8 cellular contexts compared by ENCODE assay signal in the genomic region with DNA sequence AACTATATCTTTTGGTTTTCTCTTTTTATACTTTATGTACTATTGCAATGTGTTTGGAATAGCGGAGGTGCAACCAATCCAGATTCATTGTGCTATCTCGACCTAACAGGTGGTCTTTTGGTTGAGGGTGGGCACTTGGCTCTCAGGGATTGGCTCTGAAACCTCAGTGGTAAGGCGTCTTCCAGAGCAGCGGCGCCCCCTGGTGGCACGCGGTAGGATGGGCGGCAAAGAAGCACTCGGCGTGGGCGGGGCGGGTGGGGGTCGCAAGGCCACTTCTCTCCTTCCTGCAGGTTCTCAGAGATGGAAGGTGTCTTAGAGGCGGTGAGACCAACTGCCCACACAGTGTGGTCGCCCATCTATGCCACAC. TPM values are rescaled to one million over a fixed set of nuclear protein-coding genes. Genes with fewer than 3 reads are reported as not detected.
DNase-seq lines count a peak whose midpoint lies in the region; ATAC-seq and TF ChIP-seq lines count a peak whose summit lies in the region.

No MANE protein-coding gene starts in this region.

- no peaks in the 10 kb centered on the region for H3K9me3 ChIP-seq in lower lobe of right lung

- peaks cover 38% of the 10 kb centered on the region for H3K4me1 Mint-ChIP-seq in activated CD4-positive, alpha-beta T cell treated with anti-CD3 and anti-CD28 coated beads, Interleukin-2, amount 10 ng/mL, durations not matched to agents 7 days and 5 days

- DNase-seq in DMS 273 (lab: John Stamatoyannopoulos, UW; ENCODE audit: unreplicated experiment), result peak; percentile 73
- no peak for DNase-seq in DMS 273 treated with DMSO at 0.1 percent for 48 hours (lab: John Stamatoyannopoulos, UW)
- peak; percentile 63 for DNase-seq in NCI-H2196 (lab: John Stamatoyannopoulos, UW; ENCODE audit: unreplicated experiment)
- peak; percentile 76 for DNase-seq in activated CD4-positive, alpha-beta T cell treated with anti-CD3 and anti-CD28 coated beads, Interleukin-2, amount 10 ng/mL, durations not matched to agents 7 days and 5 days
- DNase-seq in dermis blood vessel endothelial cell, result peak; percentile 80
- peak; percentile 82 for DNase-seq in lower lobe of right lung
- peak; percentile 65 for DNase-seq in stimulated activated CD8-positive, alpha-beta memory T cell treated with anti-CD3 and anti-CD28 coated beads, Interleukin-12 subunit alpha, Interleukin-12 subunit beta, amount 100 ng/mL, for 1 hour (ENCODE audit: low read depth)

- H3K4me3 ChIP-seq in lower lobe of right lung, result peak overlapping the region; percentile 50

- CTCF ChIA-PET in activated CD4-positive, alpha-beta T cell treated with anti-CD3 and anti-CD28 coated beads, Interleukin-2, amount 10 ng/mL, durations not matched to agents 7 days and 5 days (lab: Charles Lee), result interaction anchor here (0.6 to 4.5 kb wide), 30 partner anchors 9 to 1512 kb away, joined by 3 to 33 read pairs (median 4); a partner anchor contains a TSS

- peak overlapping the region; percentile 70 for H3K27ac Mint-ChIP-seq in activated CD4-positive, alpha-beta T cell treated with anti-CD3 and anti-CD28 coated beads, Interleukin-2, amount 10 ng/mL, durations not matched to agents 7 days and 5 days

- intact Hi-C loops in lower lobe of right lung (cut with DNase I), result loop anchor here (2.0 kb wide), 1 partner anchor 59 kb away; no protein-coding TSS in a partner anchor

- H3K4me1 ChIP-seq in lower lobe of right lung, result peaks cover 7% of the 10 kb centered on the region

- H3K27me3 Mint-ChIP-seq in activated CD4-positive, alpha-beta T cell treated with anti-CD3 and anti-CD28 coated beads, Interleukin-2, amount 10 ng/mL, durations not matched to agents 7 days and 5 days, result no peaks in the 10 kb centered on the region

- POLR2A ChIA-PET in activated CD4-positive, alpha-beta T cell treated with anti-CD3 and anti-CD28 coated beads, Interleukin-2, amount 10 ng/mL, durations not matched to agents 7 days and 5 days (lab: Charles Lee), result no interaction called here

- ATAC-seq in HG02852 (IDR thresholded peaks at IDR 0.05; ENCODE audit: unreplicated experiment), result peak; percentile 50
- peak; percentile 89 to 92 for ATAC-seq in lower lobe of right lung

- H3K9me3 Mint-ChIP-seq in activated CD4-positive, alpha-beta T cell treated with anti-CD3 and anti-CD28 coated beads, Interleukin-2, amount 10 ng/mL, durations not matched to agents 7 days and 5 days, result no peaks in the 10 kb centered on the region

- peak; percentile 85 for TF ChIP-seq CTCF in lower lobe of right lung (IDR thresholded peaks at IDR 0.05)

- H3K27me3 ChIP-seq in lower lobe of right lung (ENCODE audit: low read depth), result no peaks in the 10 kb centered on the region

- no peak overlapping the region for H3K27ac ChIP-seq in lower lobe of right lung

- no peaks in the 10 kb centered on the region for H3K36me3 Mint-ChIP-seq in activated CD4-positive, alpha-beta T cell treated with anti-CD3 and anti-CD28 coated beads, Interleukin-2, amount 10 ng/mL, durations not matched to agents 7 days and 5 days (ENCODE audit: low read depth)

- no peaks in the 10 kb centered on the region for H3K36me3 ChIP-seq in lower lobe of right lung

- peak overlapping the region; percentile 76 for H3K4me3 Mint-ChIP-seq in activated CD4-positive, alpha-beta T cell treated with anti-CD3 and anti-CD28 coated beads, Interleukin-2, amount 10 ng/mL, durations not matched to agents 7 days and 5 days

RNA-seq across cellular contexts. Expression of a gene that starts 19.2 kb away (rescaled TPM):
- total RNA-seq in activated CD4-positive, alpha-beta T cell treated with anti-CD3 and anti-CD28 coated beads, Interleukin-2, amount 10 ng/mL, durations not matched to agents 7 days and 5 days, result not detected
- total RNA-seq in dermis blood vessel endothelial cell (not detected in 2 replicates), lower lobe of right lung (not detected)

RNA-seq across cellular contexts. Expression of a gene that starts 53.7 kb away (rescaled TPM):
- total RNA-seq in activated CD4-positive, alpha-beta T cell treated with anti-CD3 and anti-CD28 coated beads, Interleukin-2, amount 10 ng/mL, durations not matched to agents 7 days and 5 days, result 10 to 100 TPM; 18.6 to 19.8 TPM
- total RNA-seq in dermis blood vessel endothelial cell (33.9 and 45.1 TPM in 2 replicates), lower lobe of right lung (22.8 TPM)
